ENCODE assay signal across 10 cellular contexts in the genomic region with DNA sequence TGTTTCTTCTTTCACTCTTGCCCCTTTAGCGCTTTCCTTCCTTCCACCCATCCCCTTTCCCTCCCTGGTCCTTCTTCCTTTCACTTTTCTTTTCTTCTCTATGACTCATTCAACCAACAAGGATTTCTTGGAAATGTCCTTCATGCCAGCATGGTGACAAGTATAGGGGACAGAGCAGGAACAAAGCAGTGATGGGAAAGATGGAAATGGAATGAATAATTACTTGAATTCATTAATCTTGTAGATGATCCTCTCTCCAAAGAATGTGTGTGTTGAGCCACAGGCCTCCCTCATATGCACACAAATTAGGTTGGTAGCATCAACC. TPM values are rescaled to one million over a fixed set of nuclear protein-coding genes. Genes with fewer than 3 reads are reported as not detected.
DNase-seq lines count a peak whose midpoint lies in the region; ATAC-seq and TF ChIP-seq lines count a peak whose summit lies in the region.
"Had no signal": no experiment of that assay in that cellular context is flagged by ENCODE, and none has a peak within 500 bp of the region (broad histone marks: within the 10 kb centered on the region; RNA-seq: fewer than 3 reads in every experiment).

No MANE protein-coding gene starts in this region.

- H3K36me3 ChIP-seq in ACC112 (ENCODE audit: insufficient read depth, low read length) (no peaks in the 10 kb centered on the region), HCT116 (ENCODE audit: control insufficient read depth in 1 of 2, insufficient read depth in 2 of 2, low read length in 2 of 2) (peaks cover 0 to 4% of the 10 kb centered on the region in 2 experiments; a peak in 2 of 4 replicates), ascending aorta (no peaks in the 10 kb centered on the region), mucosa of descending colon (ENCODE audit: low read depth) (no peaks in the 10 kb centered on the region)

- H3K27me3 ChIP-seq in ACC112 (ENCODE audit: insufficient read depth, low read length) (no peaks in the 10 kb centered on the region), HCT116 (ENCODE audit: insufficient read depth, low read length) (no peaks in the 10 kb centered on the region), ascending aorta (no peaks in the 10 kb centered on the region)

- peak overlapping the region; percentile 78 for H3K4me2 ChIP-seq in HCT116 (ENCODE audit: low read length)

- H3K4me1 ChIP-seq in ACC112 (ENCODE audit: control insufficient read depth, insufficient read depth, low read length, unreplicated experiment) (peaks cover 47% of the 10 kb centered on the region), HCT116 (ENCODE audit: control insufficient read depth in 1 of 2, insufficient read depth in 2 of 2, low read length in 2 of 2) (peaks cover 20 to 23% of the 10 kb centered on the region in 2 experiments), ascending aorta (peaks cover 3 to 44% of the 10 kb centered on the region in 2 donors), mucosa of descending colon (ENCODE audit: low read depth) (peaks cover 19% of the 10 kb centered on the region)

- RAD21 ChIA-PET in HCT116 (lab: Charles Lee; ENCODE audit: low non-redundant PET in 1 of 2, low total read pairs in 2 of 2, uncharacterized antibody in 2 of 2, unreplicated experiment in 2 of 2), result no interaction called here

- H2AFZ ChIP-seq in ACC112 (ENCODE audit: low read length, unreplicated experiment) (no peak overlapping the region), HCT116 (ENCODE audit: low read depth, low read length, poor library complexity, severe bottlenecking) (no peak overlapping the region)

- H3K4me3 ChIP-seq in ACC112 (ENCODE audit: low read depth, low read length) (peak overlapping the region; percentile 94), HCT116 (replicated peaks in 1 of 2; ENCODE audit: low read depth in 1 of 2, low read length in 2 of 2) (0 out of 4 replicates have a peak overlapping the region, but pooled peaks of 1 of the 2 experiments have one; percentile 27), ascending aorta (peak overlapping the region; percentile 61 to 74), mucosa of descending colon (no peak overlapping the region)

- TF ChIP-seq POLR2A in HCT116 (IDR thresholded peaks at IDR 0.05; ENCODE audit: borderline replicate concordance, extremely low read depth, insufficient read depth, insufficient read length), result no peak

- H4K20me1 ChIP-seq in HCT116 (ENCODE audit: insufficient read depth), result no peaks in the 10 kb centered on the region

- no TSS peak for BruUV-seq in HCT116 (replicated peaks; lab: Mats Ljungman, UMichigan)

- intact Hi-C loops in HCT116 (cut with micrococcal nuclease), result no loop called here
- intact Hi-C loops in ascending aorta (cut with DNase I), result loop anchor here (1.0 to 2.0 kb wide), 3 partner anchors 17 to 31 kb away; partner anchors contain the start of genes GGCX, TMEM150A and USP39
- intact Hi-C loops in mucosa of descending colon (cut with DNase I, micrococcal nuclease), result no loop called here

- POLR2A ChIA-PET in HCT116 (lab: Charles Lee), result interaction anchor here (0.8 to 1.2 kb wide), 3 partner anchors 24 to 171 kb away, joined by 3 to 4 read pairs (median 3); partner anchors contain the start of genes C2orf68 and GGCX

- peaks cover 8% of the 10 kb centered on the region for H3K79me2 ChIP-seq in ACC112 (ENCODE audit: control insufficient read depth, insufficient read depth, low read length, unreplicated experiment)
- no peaks in the 10 kb centered on the region for H3K79me2 ChIP-seq in HCT116 (ENCODE audit: insufficient read depth, low read length)

- CTCF ChIA-PET in HCT116 (lab: Charles Lee), result no interaction called here

- H3K9me2 ChIP-seq in HCT116 (ENCODE audit: insufficient read depth), result no peaks in the 10 kb centered on the region

- ATAC-seq in HCT116, result peak; percentile 29; the same call in 1 of the 2 replicates
- peak; percentile 40 for ATAC-seq in mucosa of descending colon
- ATAC-seq in GM21381 (IDR thresholded peaks at IDR 0.05; ENCODE audit: unreplicated experiment), result no peak

- DNase-seq in HCT116 (ENCODE audit: low read depth, low spot score), result no peak
- no peak for DNase-seq in ascending aorta (ENCODE audit: low spot score in 2 of 2)
- no peak for DNase-seq in mucosa of descending colon
- DNase-seq in AML-193 (lab: John Stamatoyannopoulos, UW), result no peak
- no peak for DNase-seq in cortex of kidney (lab: John Stamatoyannopoulos, UW)
- no peak for DNase-seq in NCI-H1092 treated with DMSO at 0.1 percent for 48 hours (lab: John Stamatoyannopoulos, UW)
- DNase-seq: NCI-H1930; stimulated activated CD4-positive, alpha-beta T cell treated with anti-CD3 and anti-CD28 coated beads, Interleukin-12 subunit alpha, Interleukin-12 subunit beta, amount 100 ng/mL, for 4 hours had no signal

- TF ChIP-seq CTCF in HCT116 (IDR thresholded peaks at IDR 0.05 in 2 of 3, conservative IDR thresholded peaks at IDR 0.05 in 1 of 3; ENCODE audit: borderline replicate concordance in 1 of 3, insufficient read depth in 1 of 3, low read depth in 2 of 3, low read length in 2 of 3), result no peak
- TF ChIP-seq CTCF in ascending aorta (IDR thresholded peaks at IDR 0.05), result no peak
- TF ChIP-seq CTCF in mucosa of descending colon (IDR thresholded peaks at IDR 0.05), result no peak

- H3K27ac ChIP-seq in ACC112 (ENCODE audit: low read depth, low read length) (peak overlapping the region; percentile 64), HCT116 (ENCODE audit: low read depth, low read length) (peak overlapping the region; percentile 75), ascending aorta (peak overlapping the region; percentile 84 to 95)

- no peak for TF ChIP-seq RAD21 in HCT116 (IDR thresholded peaks at IDR 0.05; ENCODE audit: low read depth)

- H3K9ac ChIP-seq in HCT116 (ENCODE audit: low read length), result 0 out of 2 replicates have a peak overlapping the region, but pooled peaks have one; percentile 46

- H3K9me3 ChIP-seq in HCT116 (ENCODE audit: control insufficient read depth in 1 of 2, insufficient read depth in 1 of 2, low read depth in 1 of 2, low read length in 2 of 2) (no peaks in the 10 kb centered on the region), ascending aorta (no peaks in the 10 kb centered on the region), mucosa of descending colon (no peaks in the 10 kb centered on the region)

TF ChIP-seq in HCT116, 20 proteins besides CTCF, POLR2A, EP300 and RAD21:
- TF ChIP-seq JUND (IDR thresholded peaks at IDR 0.05), result peak; percentile 35; the same call in 1 of the 2 replicates
- TF ChIP-seq EZH2 (IDR thresholded peaks at IDR 0.05), result no peak

RNA-seq across cellular contexts. Expression of gene VAMP5, which starts 1.5 kb away (rescaled TPM):
- total RNA-seq in HCT116 (2021; ENCODE audit: unreplicated experiment) (1.9 TPM), ascending aorta (114 TPM), mucosa of descending colon (10 to 100 TPM; 10.8 to 39.3 (median 28.3) TPM)
- 2.5 and 5.1 TPM in 2 replicates for polyA plus RNA-seq in HCT116 (2012)

RNA-seq across cellular contexts. Expression of gene VAMP8, which starts 8.4 kb away (rescaled TPM):
- 52.6 TPM for total RNA-seq in HCT116 (2021; ENCODE audit: unreplicated experiment)
- 69.9 and 85.7 TPM in 2 replicates for polyA plus RNA-seq in HCT116 (2012)
- 10.0 TPM for total RNA-seq in ascending aorta
- 100 to 1,000 TPM; 125 to 312 (median 254) TPM for total RNA-seq in mucosa of descending colon

RNA-seq across cellular contexts. Expression of gene RNF181, which starts 9.8 kb away (rescaled TPM):
- total RNA-seq in HCT116 (2021; ENCODE audit: unreplicated experiment) (77.5 TPM), ascending aorta (157 TPM), mucosa of descending colon (10 to 100 TPM; 73.7 to 89.5 (median 80.8) TPM)
- 270 and 278 TPM in 2 replicates for polyA plus RNA-seq in HCT116 (2012)

RNA-seq across cellular contexts. Expression of gene TMEM150A, which starts 16.8 kb away (rescaled TPM):
- 9.9 TPM for total RNA-seq in HCT116 (2021; ENCODE audit: unreplicated experiment)
- polyA plus RNA-seq in HCT116 (2012), result 6.5 and 8.0 TPM in 2 replicates
- 26.7 TPM for total RNA-seq in ascending aorta
- total RNA-seq in mucosa of descending colon, result 10 to 100 TPM in 1 of 3 donors, 1 to 10 TPM in 2; 9.4 to 20.9 (median 10.0) TPM

RNA-seq across cellular contexts. Expression of gene GGCX, which starts 24.4 kb away (rescaled TPM):
- total RNA-seq in HCT116 (2021; ENCODE audit: unreplicated experiment) (43.5 TPM), ascending aorta (31.9 TPM), mucosa of descending colon (10 to 100 TPM; 26.4 to 39.1 (median 31.7) TPM)
- 30.1 and 32.5 TPM in 2 replicates for polyA plus RNA-seq in HCT116 (2012)
